ENCODE assay signal across 28 cellular contexts in genomic region chr11:131568318-131568717, GRCh38.
"Had no signal": no experiment of that assay in that cellular context is flagged by ENCODE, and none has a peak within 500 bp of the region (broad histone marks: within the 10 kb centered on the region; RNA-seq: fewer than 3 reads in every experiment).

No MANE protein-coding gene starts in this region.

- H3K27ac ChIP-seq: colonic mucosa, epithelial cell of prostate, esophagus squamous epithelium, gastrocnemius medialis, heart right ventricle, left lung, lower lobe of right lung had no signal

- H3K36me3 ChIP-seq: colonic mucosa, esophagus squamous epithelium, gastrocnemius medialis, heart right ventricle, left lung, lower lobe of right lung had no signal

- H3K27me3 ChIP-seq: colonic mucosa, gastrocnemius medialis, left lung had no signal

- H3K27ac Mint-ChIP-seq: dendritic cell treated with granulocyte-macrophage colony-stimulating factor and Interleukin-4, amounts not matched to agents 40 ng/mL and 50 ng/mL, for 4 days; effector memory CD8-positive, alpha-beta T cell; endodermal cell; mesothelial cell of epicardium had no signal

- H3K4me1 ChIP-seq: colonic mucosa, esophagus squamous epithelium, gastrocnemius medialis, heart right ventricle, left lung, lower lobe of right lung had no signal

- FAIRE-seq: endometrium, islet of Langerhans, keratinocyte had no signal

- H3K9me3 Mint-ChIP-seq: dendritic cell treated with granulocyte-macrophage colony-stimulating factor and Interleukin-4, amounts not matched to agents 40 ng/mL and 50 ng/mL, for 4 days; endodermal cell; mesothelial cell of epicardium; naive B cell had no signal

- DNase-seq: colonic mucosa; cortex of kidney; effector CD8-positive, alpha-beta T cell; effector memory CD8-positive, alpha-beta T cell; endodermal cell; erythroblast; esophagus squamous epithelium; foreskin fibroblast; foreskin melanocyte; gastrocnemius medialis; glutamatergic neuron; head of caudate nucleus; heart right ventricle; hippocampal formation; left cardiac atrium; left lung; left ventricle myocardium superior; lower lobe of right lung; mesenchymal stem cell; mucosa of descending colon; naive B cell had no signal

- ATAC-seq: effector memory CD8-positive, alpha-beta T cell; esophagus mucosa; gastrocnemius medialis; heart right ventricle; left cardiac atrium; left lung; left ventricle myocardium superior; lower lobe of right lung; mucosa of descending colon had no signal

- H3K4me3 ChIP-seq: colonic mucosa, esophagus squamous epithelium, gastrocnemius medialis, heart right ventricle, left lung, lower lobe of right lung, mucosa of descending colon had no signal

- H3K4me1 Mint-ChIP-seq: mesothelial cell of epicardium, naive B cell had no signal

- H3K9me3 ChIP-seq: colonic mucosa, esophagus squamous epithelium, gastrocnemius medialis, heart right ventricle, left lung, lower lobe of right lung, mucosa of descending colon had no signal

- H3K27me3 Mint-ChIP-seq: dendritic cell treated with granulocyte-macrophage colony-stimulating factor and Interleukin-4, amounts not matched to agents 40 ng/mL and 50 ng/mL, for 4 days; effector memory CD8-positive, alpha-beta T cell had no signal

- H3K4me3 Mint-ChIP-seq: dendritic cell treated with granulocyte-macrophage colony-stimulating factor and Interleukin-4, amounts not matched to agents 40 ng/mL and 50 ng/mL, for 4 days; effector memory CD8-positive, alpha-beta T cell; endodermal cell; mesothelial cell of epicardium; naive B cell had no signal

- H3K36me3 Mint-ChIP-seq: mesothelial cell of epicardium, naive B cell had no signal
